In the genomic region with DNA sequence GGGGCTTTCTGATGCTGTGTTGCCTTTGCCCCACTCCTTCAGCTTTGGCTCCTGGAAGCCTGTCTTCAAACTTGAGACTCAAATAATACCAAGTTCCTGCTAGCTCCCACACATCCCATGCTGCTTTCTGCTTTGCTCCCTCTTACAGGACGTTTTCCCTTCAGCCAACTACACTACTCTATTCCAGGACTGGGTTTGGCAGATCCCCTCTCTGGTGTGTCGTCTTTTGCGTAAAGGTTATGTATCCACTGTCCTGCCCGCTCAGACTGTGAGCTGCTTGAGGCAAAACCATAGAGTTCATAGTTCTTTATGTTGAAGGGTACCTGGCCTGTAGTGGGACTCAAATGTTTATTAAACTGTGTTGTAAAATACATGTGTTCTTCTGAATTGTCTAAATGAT, we compare ENCODE assay signal across 2 cellular contexts.
TF ChIP-seq lines count a peak whose summit lies in the region.

No MANE protein-coding gene starts in this region.

TF ChIP-seq in endothelial cell of umbilical vein, 7 proteins besides CTCF, POLR2A, EP300 and RAD21 (continued from another document):
- TF ChIP-seq, protein P1, sequence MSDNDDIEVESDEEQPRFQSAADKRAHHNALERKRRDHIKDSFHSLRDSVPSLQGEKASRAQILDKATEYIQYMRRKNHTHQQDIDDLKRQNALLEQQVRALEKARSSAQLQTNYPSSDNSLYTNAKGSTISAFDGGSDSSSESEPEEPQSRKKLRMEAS (IDR thresholded peaks at IDR 0.05; ENCODE audit: insufficient read depth, insufficient read length), result no peak
- TF ChIP-seq POLR2AphosphoS5 (IDR thresholded peaks at IDR 0.05; ENCODE audit: insufficient read depth, low read depth, low read length) (no peak), JUN (IDR thresholded peaks at IDR 0.05; ENCODE audit: borderline replicate concordance, insufficient read depth, insufficient read length, low read depth) (no peak), MYC (IDR thresholded peaks at IDR 0.05; ENCODE audit: low read depth, low read length) (no peak)

TF ChIP-seq in HEK293T, 16 proteins besides CTCF, POLR2A, EP300 and RAD21 (continued from another document):
- TF ChIP-seq, protein P2, sequence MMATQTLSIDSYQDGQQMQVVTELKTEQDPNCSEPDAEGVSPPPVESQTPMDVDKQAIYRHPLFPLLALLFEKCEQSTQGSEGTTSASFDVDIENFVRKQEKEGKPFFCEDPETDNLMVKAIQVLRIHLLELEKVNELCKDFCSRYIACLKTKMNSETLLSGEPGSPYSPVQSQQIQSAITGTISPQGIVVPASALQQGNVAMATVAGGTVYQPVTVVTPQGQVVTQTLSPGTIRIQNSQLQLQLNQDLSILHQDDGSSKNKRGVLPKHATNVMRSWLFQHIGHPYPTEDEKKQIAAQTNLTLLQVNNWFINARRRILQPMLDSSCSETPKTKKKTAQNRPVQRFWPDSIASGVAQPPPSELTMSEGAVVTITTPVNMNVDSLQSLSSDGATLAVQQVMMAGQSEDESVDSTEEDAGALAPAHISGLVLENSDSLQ (IDR thresholded peaks at IDR 0.05), result no peak
- TF ChIP-seq FOXM1 (IDR thresholded peaks at IDR 0.05; ENCODE audit: borderline replicate concordance) (no peak), LEF1 (IDR thresholded peaks at IDR 0.05; ENCODE audit: borderline replicate concordance) (no peak), SP1 (IDR thresholded peaks at IDR 0.05) (no peak), ARNT (IDR thresholded peaks at IDR 0.05) (no peak), L3MBTL2 (conservative IDR thresholded peaks at IDR 0.05) (no peak), ELF4 (IDR thresholded peaks at IDR 0.05) (no peak)
